1 cellular context compared by ENCODE assay signal in genomic region chr6:27871919-27872633, GRCh38.
TF ChIP-seq lines count a peak whose summit lies in the region.

No MANE protein-coding gene starts in this region.

TF ChIP-seq in GM12878, 131 proteins besides CTCF, POLR2A, EP300 and RAD21 (continued from another document and continues in another):
- TF ChIP-seq, protein P1, sequence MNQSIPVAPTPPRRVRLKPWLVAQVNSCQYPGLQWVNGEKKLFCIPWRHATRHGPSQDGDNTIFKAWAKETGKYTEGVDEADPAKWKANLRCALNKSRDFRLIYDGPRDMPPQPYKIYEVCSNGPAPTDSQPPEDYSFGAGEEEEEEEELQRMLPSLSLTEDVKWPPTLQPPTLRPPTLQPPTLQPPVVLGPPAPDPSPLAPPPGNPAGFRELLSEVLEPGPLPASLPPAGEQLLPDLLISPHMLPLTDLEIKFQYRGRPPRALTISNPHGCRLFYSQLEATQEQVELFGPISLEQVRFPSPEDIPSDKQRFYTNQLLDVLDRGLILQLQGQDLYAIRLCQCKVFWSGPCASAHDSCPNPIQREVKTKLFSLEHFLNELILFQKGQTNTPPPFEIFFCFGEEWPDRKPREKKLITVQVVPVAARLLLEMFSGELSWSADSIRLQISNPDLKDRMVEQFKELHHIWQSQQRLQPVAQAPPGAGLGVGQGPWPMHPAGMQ (IDR thresholded peaks at IDR 0.05; ENCODE audit: borderline replicate concordance) = no peak
- TF ChIP-seq SMAD1 (IDR thresholded peaks at IDR 0.05; ENCODE audit: low read depth, partially characterized antibody) = peak; percentile 93
- no peak for TF ChIP-seq PAX8 (IDR thresholded peaks at IDR 0.05)
- TF ChIP-seq, protein P2, sequence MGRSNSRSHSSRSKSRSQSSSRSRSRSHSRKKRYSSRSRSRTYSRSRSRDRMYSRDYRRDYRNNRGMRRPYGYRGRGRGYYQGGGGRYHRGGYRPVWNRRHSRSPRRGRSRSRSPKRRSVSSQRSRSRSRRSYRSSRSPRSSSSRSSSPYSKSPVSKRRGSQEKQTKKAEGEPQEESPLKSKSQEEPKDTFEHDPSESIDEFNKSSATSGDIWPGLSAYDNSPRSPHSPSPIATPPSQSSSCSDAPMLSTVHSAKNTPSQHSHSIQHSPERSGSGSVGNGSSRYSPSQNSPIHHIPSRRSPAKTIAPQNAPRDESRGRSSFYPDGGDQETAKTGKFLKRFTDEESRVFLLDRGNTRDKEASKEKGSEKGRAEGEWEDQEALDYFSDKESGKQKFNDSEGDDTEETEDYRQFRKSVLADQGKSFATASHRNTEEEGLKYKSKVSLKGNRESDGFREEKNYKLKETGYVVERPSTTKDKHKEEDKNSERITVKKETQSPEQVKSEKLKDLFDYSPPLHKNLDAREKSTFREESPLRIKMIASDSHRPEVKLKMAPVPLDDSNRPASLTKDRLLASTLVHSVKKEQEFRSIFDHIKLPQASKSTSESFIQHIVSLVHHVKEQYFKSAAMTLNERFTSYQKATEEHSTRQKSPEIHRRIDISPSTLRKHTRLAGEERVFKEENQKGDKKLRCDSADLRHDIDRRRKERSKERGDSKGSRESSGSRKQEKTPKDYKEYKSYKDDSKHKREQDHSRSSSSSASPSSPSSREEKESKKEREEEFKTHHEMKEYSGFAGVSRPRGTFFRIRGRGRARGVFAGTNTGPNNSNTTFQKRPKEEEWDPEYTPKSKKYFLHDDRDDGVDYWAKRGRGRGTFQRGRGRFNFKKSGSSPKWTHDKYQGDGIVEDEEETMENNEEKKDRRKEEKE (IDR thresholded peaks at IDR 0.05) = no peak
- TF ChIP-seq FOXM1 (IDR thresholded peaks at IDR 0.05; ENCODE audit: low read depth, low read length) = peak; percentile 25; the same call in 1 of the 2 replicates
- no peak for TF ChIP-seq HDAC6 (IDR thresholded peaks at IDR 0.05; ENCODE audit: unreplicated experiment)
- TF ChIP-seq, protein P3, sequence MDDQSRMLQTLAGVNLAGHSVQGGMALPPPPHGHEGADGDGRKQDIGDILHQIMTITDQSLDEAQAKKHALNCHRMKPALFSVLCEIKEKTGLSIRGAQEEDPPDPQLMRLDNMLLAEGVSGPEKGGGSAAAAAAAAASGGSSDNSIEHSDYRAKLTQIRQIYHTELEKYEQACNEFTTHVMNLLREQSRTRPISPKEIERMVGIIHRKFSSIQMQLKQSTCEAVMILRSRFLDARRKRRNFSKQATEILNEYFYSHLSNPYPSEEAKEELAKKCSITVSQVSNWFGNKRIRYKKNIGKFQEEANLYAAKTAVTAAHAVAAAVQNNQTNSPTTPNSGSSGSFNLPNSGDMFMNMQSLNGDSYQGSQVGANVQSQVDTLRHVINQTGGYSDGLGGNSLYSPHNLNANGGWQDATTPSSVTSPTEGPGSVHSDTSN (IDR thresholded peaks at IDR 0.05; ENCODE audit: insufficient replicate concordance, low read depth, low read length) = peak; percentile 32
- TF ChIP-seq LARP7 (IDR thresholded peaks at IDR 0.05) = peak; percentile 75; the same call in 1 of the 2 replicates
- TF ChIP-seq CEBPZ (IDR thresholded peaks at IDR 0.05; ENCODE audit: low read depth, low read length) = no peak
- no peak for TF ChIP-seq CUX1 (IDR thresholded peaks at IDR 0.05; ENCODE audit: insufficient replicate concordance, low read depth, low read length)
- TF ChIP-seq, protein P4, sequence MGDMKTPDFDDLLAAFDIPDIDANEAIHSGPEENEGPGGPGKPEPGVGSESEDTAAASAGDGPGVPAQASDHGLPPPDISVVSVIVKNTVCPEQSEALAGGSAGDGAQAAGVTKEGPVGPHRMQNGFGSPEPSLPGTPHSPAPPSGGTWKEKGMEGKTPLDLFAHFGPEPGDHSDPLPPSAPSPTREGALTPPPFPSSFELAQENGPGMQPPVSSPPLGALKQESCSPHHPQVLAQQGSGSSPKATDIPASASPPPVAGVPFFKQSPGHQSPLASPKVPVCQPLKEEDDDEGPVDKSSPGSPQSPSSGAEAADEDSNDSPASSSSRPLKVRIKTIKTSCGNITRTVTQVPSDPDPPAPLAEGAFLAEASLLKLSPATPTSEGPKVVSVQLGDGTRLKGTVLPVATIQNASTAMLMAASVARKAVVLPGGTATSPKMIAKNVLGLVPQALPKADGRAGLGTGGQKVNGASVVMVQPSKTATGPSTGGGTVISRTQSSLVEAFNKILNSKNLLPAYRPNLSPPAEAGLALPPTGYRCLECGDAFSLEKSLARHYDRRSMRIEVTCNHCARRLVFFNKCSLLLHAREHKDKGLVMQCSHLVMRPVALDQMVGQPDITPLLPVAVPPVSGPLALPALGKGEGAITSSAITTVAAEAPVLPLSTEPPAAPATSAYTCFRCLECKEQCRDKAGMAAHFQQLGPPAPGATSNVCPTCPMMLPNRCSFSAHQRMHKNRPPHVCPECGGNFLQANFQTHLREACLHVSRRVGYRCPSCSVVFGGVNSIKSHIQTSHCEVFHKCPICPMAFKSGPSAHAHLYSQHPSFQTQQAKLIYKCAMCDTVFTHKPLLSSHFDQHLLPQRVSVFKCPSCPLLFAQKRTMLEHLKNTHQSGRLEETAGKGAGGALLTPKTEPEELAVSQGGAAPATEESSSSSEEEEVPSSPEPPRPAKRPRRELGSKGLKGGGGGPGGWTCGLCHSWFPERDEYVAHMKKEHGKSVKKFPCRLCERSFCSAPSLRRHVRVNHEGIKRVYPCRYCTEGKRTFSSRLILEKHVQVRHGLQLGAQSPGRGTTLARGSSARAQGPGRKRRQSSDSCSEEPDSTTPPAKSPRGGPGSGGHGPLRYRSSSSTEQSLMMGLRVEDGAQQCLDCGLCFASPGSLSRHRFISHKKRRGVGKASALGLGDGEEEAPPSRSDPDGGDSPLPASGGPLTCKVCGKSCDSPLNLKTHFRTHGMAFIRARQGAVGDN (IDR thresholded peaks at IDR 0.05) = peak; percentile 79; the same call in 1 of the 2 replicates
- TF ChIP-seq SUZ12 (IDR thresholded peaks at IDR 0.05; ENCODE audit: unreplicated experiment) = no peak
- TF ChIP-seq MYB (IDR thresholded peaks at IDR 0.05; ENCODE audit: borderline replicate concordance, low read depth, low read length) = no peak
- TF ChIP-seq, protein P5, sequence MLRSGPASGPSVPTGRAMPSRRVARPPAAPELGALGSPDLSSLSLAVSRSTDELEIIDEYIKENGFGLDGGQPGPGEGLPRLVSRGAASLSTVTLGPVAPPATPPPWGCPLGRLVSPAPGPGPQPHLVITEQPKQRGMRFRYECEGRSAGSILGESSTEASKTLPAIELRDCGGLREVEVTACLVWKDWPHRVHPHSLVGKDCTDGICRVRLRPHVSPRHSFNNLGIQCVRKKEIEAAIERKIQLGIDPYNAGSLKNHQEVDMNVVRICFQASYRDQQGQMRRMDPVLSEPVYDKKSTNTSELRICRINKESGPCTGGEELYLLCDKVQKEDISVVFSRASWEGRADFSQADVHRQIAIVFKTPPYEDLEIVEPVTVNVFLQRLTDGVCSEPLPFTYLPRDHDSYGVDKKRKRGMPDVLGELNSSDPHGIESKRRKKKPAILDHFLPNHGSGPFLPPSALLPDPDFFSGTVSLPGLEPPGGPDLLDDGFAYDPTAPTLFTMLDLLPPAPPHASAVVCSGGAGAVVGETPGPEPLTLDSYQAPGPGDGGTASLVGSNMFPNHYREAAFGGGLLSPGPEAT (IDR thresholded peaks at IDR 0.05; ENCODE audit: low read depth) = no peak
- TF ChIP-seq ZBTB11 (CRISPR knock-in tag; IDR thresholded peaks at IDR 0.05) = no peak
- TF ChIP-seq, protein P6, sequence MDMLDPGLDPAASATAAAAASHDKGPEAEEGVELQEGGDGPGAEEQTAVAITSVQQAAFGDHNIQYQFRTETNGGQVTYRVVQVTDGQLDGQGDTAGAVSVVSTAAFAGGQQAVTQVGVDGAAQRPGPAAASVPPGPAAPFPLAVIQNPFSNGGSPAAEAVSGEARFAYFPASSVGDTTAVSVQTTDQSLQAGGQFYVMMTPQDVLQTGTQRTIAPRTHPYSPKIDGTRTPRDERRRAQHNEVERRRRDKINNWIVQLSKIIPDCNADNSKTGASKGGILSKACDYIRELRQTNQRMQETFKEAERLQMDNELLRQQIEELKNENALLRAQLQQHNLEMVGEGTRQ (IDR thresholded peaks at IDR 0.05; ENCODE audit: borderline replicate concordance, low read depth, low read length) = no peak
- no peak for TF ChIP-seq HSF1 (IDR thresholded peaks at IDR 0.05; ENCODE audit: low read depth, low read length)
- no peak for TF ChIP-seq BMI1 (IDR thresholded peaks at IDR 0.05; ENCODE audit: borderline replicate concordance)
- no peak for TF ChIP-seq EED (IDR thresholded peaks at IDR 0.05; ENCODE audit: low read depth)
